In the genomic region with DNA sequence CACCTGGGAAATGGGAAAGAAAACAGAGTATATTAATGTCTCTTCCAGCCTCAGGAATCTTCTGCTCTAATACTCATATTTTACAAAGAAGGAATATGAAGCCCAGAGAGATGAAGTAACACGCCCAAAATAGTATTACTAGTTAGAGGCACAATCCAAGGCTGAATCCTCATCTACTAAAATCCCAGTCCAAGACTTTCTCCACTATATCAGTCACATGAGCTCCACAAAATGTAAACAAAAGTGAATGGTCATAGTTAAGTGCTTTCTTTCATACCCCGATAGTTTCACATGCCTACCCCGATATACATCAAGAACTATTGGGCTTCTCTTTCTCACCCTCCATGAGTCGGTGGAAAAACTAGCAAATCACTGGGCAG, we compare ENCODE assay signal across 8 cellular contexts. TPM values are rescaled to one million over a fixed set of nuclear protein-coding genes. Genes with fewer than 3 reads are reported as not detected.
DNase-seq lines count a peak whose midpoint lies in the region; ATAC-seq and TF ChIP-seq lines count a peak whose summit lies in the region.

No MANE protein-coding gene starts in this region.

- no peaks in the 10 kb centered on the region for H4K20me1 ChIP-seq in OCI-LY3 (ENCODE audit: insufficient read depth, low read length)

- WGBS in neuronal stem cell (ENCODE audit: extremely low coverage in 2 of 2, insufficient read length in 2 of 2, insufficient replicate concordance in 1 of 2), 2 donors: no CpG with 5 or more reads among the region's 4 CpGs

- TF ChIP-seq CTCF in OCI-LY3 (IDR thresholded peaks at IDR 0.05; ENCODE audit: low read depth, low read length): no peak

- H3K27me3 ChIP-seq in OCI-LY3 (ENCODE audit: low read depth, low read length) (no peaks in the 10 kb centered on the region), neuronal stem cell (ENCODE audit: control insufficient read depth in 3 of 3, insufficient read depth in 3 of 3, low read depth in 1 of 3, low read length in 3 of 3) (no peaks in the 10 kb centered on the region)

- no peak overlapping the region for H2BK12ac ChIP-seq in neuronal stem cell (ENCODE audit: low read length)

- H3K9me3 ChIP-seq in OCI-LY3 (ENCODE audit: insufficient read depth, low read length) (no peaks in the 10 kb centered on the region), neuronal stem cell (replicated peaks in 1 of 2; ENCODE audit: control insufficient read depth in 2 of 2, insufficient read depth in 1 of 2, low read depth in 1 of 2, low read length in 2 of 2) (no peaks in the 10 kb centered on the region)

- H3K27ac ChIP-seq in OCI-LY3 (ENCODE audit: low read length): peak overlapping the region; percentile 40
- peak overlapping the region; percentile 72 for H3K27ac ChIP-seq in epithelial cell of prostate
- H3K27ac ChIP-seq in neuronal stem cell (replicated peaks; ENCODE audit: low read length): no peak overlapping the region

- H4K91ac ChIP-seq in neuronal stem cell (ENCODE audit: low read depth, low read length, poor library complexity): no peak overlapping the region

- H3K18ac ChIP-seq in neuronal stem cell (ENCODE audit: low read length): no peak overlapping the region

- H3K4me1 ChIP-seq in OCI-LY3 (ENCODE audit: low read length) (peaks cover 14% of the 10 kb centered on the region), neuronal stem cell (ENCODE audit: control insufficient read depth in 2 of 2, insufficient read depth in 1 of 2, low read depth in 1 of 2, low read length in 2 of 2) (peaks cover 3 to 5% of the 10 kb centered on the region in 2 donors)

- ATAC-seq in GM21381 (IDR thresholded peaks at IDR 0.05; ENCODE audit: unreplicated experiment) (no peak), GM21367 (IDR thresholded peaks at IDR 0.05; ENCODE audit: unreplicated experiment) (no peak)

- H3K4me2 ChIP-seq in OCI-LY3 (ENCODE audit: low read length) (peak overlapping the region; percentile 97), neuronal stem cell (ENCODE audit: insufficient read depth, low read length, poor library complexity, severe bottlenecking) (peak overlapping the region; percentile 93)

- peak; percentile 11 for DNase-seq in GM04504 (ENCODE audit: low read depth)
- DNase-seq in epithelial cell of prostate (ENCODE audit: low read depth, low spot score): no peak
- DNase-seq in neuronal stem cell (ENCODE audit: low spot score): no peak
- no peak for DNase-seq in NOMO-1 treated with DMSO at 0.1 percent for 48 hours (lab: John Stamatoyannopoulos, UW; ENCODE audit: unreplicated experiment)
- DNase-seq in stimulated activated CD4-positive, alpha-beta T cell treated with anti-CD3 and anti-CD28 coated beads, Interleukin-1b, Interleukin-23, amount 100 ng/mL, for 48 hours: no peak

- no peak overlapping the region for H3K14ac ChIP-seq in neuronal stem cell (ENCODE audit: low read length)

- peaks cover 2% of the 10 kb centered on the region for H3K79me1 ChIP-seq in neuronal stem cell (ENCODE audit: low read depth, low read length)

- peak overlapping the region; percentile 94 for H3K4me3 ChIP-seq in OCI-LY3 (ENCODE audit: low read length)
- peak overlapping the region; percentile 85 to 87 for H3K4me3 ChIP-seq in neuronal stem cell (ENCODE audit: low read length in 2 of 2)

- H3K9ac ChIP-seq in OCI-LY3 (ENCODE audit: low read length): peak overlapping the region; percentile 82
- H3K9ac ChIP-seq in neuronal stem cell (ENCODE audit: low read depth, low read length, poor library complexity): peak overlapping the region; percentile 94

- H2BK120ac ChIP-seq in neuronal stem cell (ENCODE audit: low read depth, low read length): no peak overlapping the region

- H3K36me3 ChIP-seq in OCI-LY3 (replicated peaks; ENCODE audit: low read depth, low read length) (peaks cover 11% of the 10 kb centered on the region), neuronal stem cell (replicated peaks in 1 of 2; ENCODE audit: control insufficient read depth in 2 of 2, insufficient read depth in 2 of 2, low read length in 2 of 2) (peaks cover 4 to 23% of the 10 kb centered on the region in 2 donors)

- no peak overlapping the region for H4K8ac ChIP-seq in neuronal stem cell (ENCODE audit: low read depth, low read length)

- no peak overlapping the region for H2AK5ac ChIP-seq in neuronal stem cell (ENCODE audit: low read depth, low read length)

- H3K23ac ChIP-seq in neuronal stem cell (ENCODE audit: low read depth, low read length, poor library complexity): no peak overlapping the region

- H3K4ac ChIP-seq in neuronal stem cell (ENCODE audit: low read length): no peak overlapping the region

- H3K79me2 ChIP-seq in OCI-LY3 (ENCODE audit: low read length): peaks cover 19% of the 10 kb centered on the region

- no peak overlapping the region for H2BK15ac ChIP-seq in neuronal stem cell (ENCODE audit: low read length)

- no peak overlapping the region for H2BK5ac ChIP-seq in neuronal stem cell (ENCODE audit: low read length)

- 0 out of 2 replicates have a peak overlapping the region, but pooled peaks have one; percentile 74 for H2AFZ ChIP-seq in OCI-LY3 (ENCODE audit: low read depth, low read length)
- peak overlapping the region; percentile 93 for H2AFZ ChIP-seq in neuronal stem cell (ENCODE audit: low read length)

RNA-seq across cellular contexts. Expression of gene INTS2, which starts 1.0 kb away (rescaled TPM):
- polyA plus RNA-seq in neuronal stem cell (2013, experiment 1 of 2): 9.2 TPM
- polyA plus RNA-seq in neuronal stem cell (2013, experiment 2 of 2): 10.3 TPM
